ENCODE assay signal across 8 cellular contexts in genomic region chr16:67431077-67431804, GRCh38. TPM values are rescaled to one million over a fixed set of nuclear protein-coding genes. Genes with fewer than 3 reads are reported as not detected.
DNase-seq lines count a peak whose midpoint lies in the region; ATAC-seq and TF ChIP-seq lines count a peak whose summit lies in the region.

TSS of gene HSD11B2 (plus strand) at chr16:67431121. CDS start at chr16:67431249, 128 bp downstream.

- H3K4me3 Mint-ChIP-seq in activated naive CD4-positive, alpha-beta T cell treated with anti-CD3 and anti-CD28 coated beads, Interleukin-2, amount 50 U/mL, for 24 hours = peak within 1 kb of the TSS; percentile 81

- H3K36me3 Mint-ChIP-seq in activated naive CD4-positive, alpha-beta T cell treated with anti-CD3 and anti-CD28 coated beads, Interleukin-2, amount 50 U/mL, for 24 hours = no peaks in the 10 kb centered on the region

- ATAC-seq in heart left ventricle (peak in 3 of 4 donors; percentile 38 to 73 (median 60)), GM21825 (IDR thresholded peaks at IDR 0.05; ENCODE audit: unreplicated experiment) (no peak), GM18909 (IDR thresholded peaks at IDR 0.05; ENCODE audit: poor library complexity, unreplicated experiment) (no peak)

- H3K4me1 ChIP-seq in heart left ventricle (peaks cover 0 to 44% (median 15%) of the 10 kb centered on the region in 12 donors), ovary (ENCODE audit: insufficient read depth) (peaks cover 4% of the 10 kb centered on the region)

- H3K9me3 ChIP-seq in heart left ventricle (no peaks in the 10 kb centered on the region), ovary (no peaks in the 10 kb centered on the region)

- H3K4me1 Mint-ChIP-seq in activated naive CD4-positive, alpha-beta T cell treated with anti-CD3 and anti-CD28 coated beads, Interleukin-2, amount 50 U/mL, for 24 hours = peaks cover 3% of the 10 kb centered on the region

- DNase-seq in NCI-H748 (lab: John Stamatoyannopoulos, UW; ENCODE audit: unreplicated experiment) (peak; percentile 74), NCI-H748 treated with DMSO at 0.1 percent for 48 hours (lab: John Stamatoyannopoulos, UW) (no peak), NCI-H460 (ENCODE audit: extremely low read depth, low read depth) (peak; percentile 66), heart left ventricle (peak in 3 of 5 donors; percentile 30 to 76 (median 49)), ovary (peak; percentile 58 to 77 (median 63))

- H3K27ac Mint-ChIP-seq in activated naive CD4-positive, alpha-beta T cell treated with anti-CD3 and anti-CD28 coated beads, Interleukin-2, amount 50 U/mL, for 24 hours = no peak within 1 kb of the TSS

- peak in 2 of 12 donors; percentile 5 to 12 for TF ChIP-seq CTCF in heart left ventricle (IDR thresholded peaks at IDR 0.05)
- TF ChIP-seq CTCF in ovary (IDR thresholded peaks at IDR 0.05) = peak in 1 of 3 donors; percentile 25

- H3K4me3 ChIP-seq in heart left ventricle = peak within 1 kb of the TSS; percentile 25 to 62 (median 51)
- H3K4me3 ChIP-seq in ovary = peak within 1 kb of the TSS; percentile 47

- H3K27ac ChIP-seq in heart left ventricle (peak within 1 kb of the TSS in 7 of 12 donors; percentile 9 to 57 (median 39)), ovary (peak within 1 kb of the TSS; percentile 32 to 57)

- H3K36me3 ChIP-seq in heart left ventricle (peaks cover 0 to 3% (median 0%) of the 10 kb centered on the region in 9 donors), ovary (no peaks in the 10 kb centered on the region)

- H3K27me3 Mint-ChIP-seq in activated naive CD4-positive, alpha-beta T cell treated with anti-CD3 and anti-CD28 coated beads, Interleukin-2, amount 50 U/mL, for 24 hours = peaks cover 23% of the 10 kb centered on the region

- WGBS in heart left ventricle, 4 donors = 1% methylated on average over 17 to 79 of the region's 79 CpGs
- 1 to 3% (median 2%) methylated on average over 50 to 79 of the region's 79 CpGs for WGBS in ovary, 3 donors

- no peak for TF ChIP-seq EP300 in ovary (IDR thresholded peaks at IDR 0.05)

- intact Hi-C loops in heart left ventricle (cut with DNase I) = no loop called here
- intact Hi-C loops in ovary (cut with DNase I) = no loop called here

- no peaks in the 10 kb centered on the region for H3K9me3 Mint-ChIP-seq in activated naive CD4-positive, alpha-beta T cell treated with anti-CD3 and anti-CD28 coated beads, Interleukin-2, amount 50 U/mL, for 24 hours

- TF ChIP-seq POLR2A in heart left ventricle (IDR thresholded peaks at IDR 0.05) (no peak), ovary (IDR thresholded peaks at IDR 0.05) (no peak)

- H3K27me3 ChIP-seq in heart left ventricle (peaks cover 0 to 24% (median 0%) of the 10 kb centered on the region in 9 donors), ovary (no peaks in the 10 kb centered on the region)

RNA-seq across cellular contexts. Expression of gene HSD11B2, which starts in this region (rescaled TPM):
- 0.17 and 1.2 TPM in 2 replicates for total RNA-seq in NCI-H460 (2014; rRNA removed; shearing (Covaris generic))
- polyA plus RNA-seq in NCI-H460 (2014; cell fraction: nucleus; rRNA removed) = 12.3 and 13.2 TPM in 2 replicates
- under 1 TPM in 8 of 9 donors, not detected in 1; 0.32 to 1.00 (median 0.59) TPM for total RNA-seq in heart left ventricle
- polyA plus RNA-seq in heart left ventricle = under 1 TPM; 0.15 to 0.26 TPM
- total RNA-seq in ovary = 10 to 100 TPM in 5 of 7 donors, 1 to 10 TPM in 2; 1.3 to 26.3 (median 17.1) TPM
- polyA plus RNA-seq in ovary = 1 to 10 TPM; 4.6 to 5.1 TPM

Comparison
In these comparisons a context has a peak if more than half of its experiments do, and no peak if none do; other contexts are left out.
1. RNA of gene HSD11B2 (polyA plus RNA-seq): 4.6 to 5.1 TPM in ovary; 0.15 to 0.26 TPM in heart left ventricle; every median in the first group is over 4 times any median in the second.
2. Peak in DNase-seq, ATAC-seq, H3K4me3 ChIP-seq and H3K27ac ChIP-seq in heart left ventricle; RNA of the gene not detected or under 1 TPM.